Comparison of ENCODE assay signal across 20 cellular contexts in the genomic region with DNA sequence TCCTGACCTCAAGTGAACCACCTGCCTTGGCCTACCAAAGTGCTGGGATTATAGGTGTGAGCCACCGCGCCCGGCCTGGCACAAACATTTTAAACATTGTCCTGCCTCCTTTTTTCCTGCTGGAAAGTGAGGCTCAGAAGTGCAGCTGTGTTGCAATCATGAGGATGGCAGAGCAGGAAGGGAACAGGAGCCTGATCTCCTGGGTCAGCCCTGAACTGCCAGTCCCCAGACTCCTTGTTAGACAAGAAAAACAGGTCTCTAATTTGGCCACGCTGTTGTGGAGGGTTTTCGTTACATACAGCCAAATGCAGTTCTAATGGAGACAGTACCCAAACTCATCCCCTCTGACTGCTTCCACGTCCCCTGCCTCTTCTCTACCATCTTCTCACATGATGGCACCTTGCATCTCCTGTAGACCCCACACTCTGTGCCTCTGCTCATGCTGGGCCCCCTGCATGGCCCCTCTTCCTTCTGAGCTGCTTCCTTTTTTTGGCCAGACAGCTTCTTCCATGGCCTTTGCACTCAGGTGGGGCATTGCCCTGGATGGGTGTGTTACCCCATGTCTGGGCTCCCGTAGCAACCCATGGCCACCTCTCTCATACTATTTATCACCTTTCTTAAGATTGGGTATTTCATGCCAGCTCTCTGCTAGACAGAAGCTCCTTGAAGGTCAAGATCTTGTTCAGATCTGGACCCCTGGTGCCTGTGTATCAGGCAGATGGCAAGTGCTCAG.
"Had no signal": no experiment of that assay in that cellular context is flagged by ENCODE, and none has a peak within 500 bp of the region (broad histone marks: within the 10 kb centered on the region; RNA-seq: fewer than 3 reads in every experiment).

No MANE protein-coding gene starts in this region.

- H3K27ac ChIP-seq: body of pancreas, heart left ventricle, lower lobe of right lung, pancreas, sigmoid colon, thyroid gland, vagina had no signal

- H3K27me3 ChIP-seq: body of pancreas, heart left ventricle, pancreas, sigmoid colon, thyroid gland, vagina had no signal

- H3K4me3 ChIP-seq: body of pancreas, heart left ventricle, lower lobe of right lung, pancreas, sigmoid colon, thyroid gland, vagina had no signal

- ATAC-seq: body of pancreas, heart left ventricle, pancreas had no signal

- H3K9me3 ChIP-seq: body of pancreas, heart left ventricle, lower lobe of right lung, pancreas, sigmoid colon, thyroid gland, vagina had no signal

- H3K4me1 ChIP-seq: body of pancreas, heart left ventricle, lower lobe of right lung, pancreas, sigmoid colon, thyroid gland, vagina had no signal

- H3K36me3 ChIP-seq: heart left ventricle, lower lobe of right lung, pancreas, sigmoid colon, thyroid gland, vagina had no signal

- FAIRE-seq: frontal cortex, pancreas, TTC549 had no signal

- DNase-seq: activated B cell treated with CpG ODN at 0.5 μM for 24 hours; activated CD4-positive, alpha-beta T cell treated with anti-CD3 and anti-CD28 coated beads, Interleukin-2, amount 10 ng/mL, durations not matched to agents 7 days and 5 days; activated gamma-delta T cell treated with Interleukin-2 at 50 U/mL for 16 hours; activated naive CD8-positive, alpha-beta T cell treated with anti-CD3 and anti-CD28 coated beads for 36 hours; amygdala; body of pancreas; central memory CD4-positive, alpha-beta T cell; effector memory CD4-positive, alpha-beta T cell; lower lobe of right lung; naive B cell; sigmoid colon; stimulated activated CD4-positive, alpha-beta T cell treated with anti-CD3 and anti-CD28 coated beads, Interleukin-12 subunit alpha, Interleukin-12 subunit beta, amount 100 ng/mL, for 4 hours; stimulated activated CD4-positive, alpha-beta T cell treated with anti-CD3 and anti-CD28 coated beads, Interleukin-2, amount 100 ng/mL, for 24 hours; T-helper 2 cell; thyroid gland had no signal
